In the genomic region with DNA sequence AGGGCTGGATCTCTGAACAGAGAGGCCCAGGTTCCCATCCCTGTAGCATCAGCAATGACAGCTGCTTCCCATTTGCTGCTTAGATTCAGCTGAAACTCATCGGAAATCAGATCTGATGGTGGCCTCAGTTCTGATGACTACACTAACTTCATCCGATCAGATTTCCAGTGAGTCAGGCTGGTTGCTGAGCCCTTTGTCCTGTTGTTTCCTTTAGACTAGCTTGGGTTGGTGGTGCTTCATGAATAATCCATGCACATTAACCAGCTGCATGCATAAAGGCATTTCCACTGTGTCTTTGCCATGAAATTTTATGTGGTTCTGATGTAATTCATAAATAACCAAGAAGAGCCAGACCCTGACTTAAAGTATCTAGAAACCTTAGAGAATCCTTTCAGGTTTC, we compare ENCODE assay signal across 1 cellular context.
TF ChIP-seq lines count a peak whose summit lies in the region.

No MANE protein-coding gene starts in this region.

TF ChIP-seq in GM23338, 12 proteins besides CTCF, POLR2A, EP300 and RAD21 (continued from another document):
- TF ChIP-seq ZNF114 (CRISPR knock-in tag; IDR thresholded peaks at IDR 0.05) (no peak), CREB1 (CRISPR knock-in tag; IDR thresholded peaks at IDR 0.05; ENCODE audit: low read depth) (no peak), ZNF331 (CRISPR knock-in tag; IDR thresholded peaks at IDR 0.05; ENCODE audit: low read depth) (no peak), NANOG (IDR thresholded peaks at IDR 0.05; ENCODE audit: borderline replicate concordance) (no peak), POLR2AphosphoS5 (IDR thresholded peaks at IDR 0.05; ENCODE audit: low read depth) (no peak)
